In genomic region chr2:85906748-85907147, GRCh38 we compare ENCODE assay signal across 17 cellular contexts. TPM values are rescaled to one million over a fixed set of nuclear protein-coding genes. Genes with fewer than 3 reads are reported as not detected.
A peak's percentile ranks its signal among the peaks of the same experiment; 100 is the strongest.
DNase-seq lines count a peak whose midpoint lies in the region; ATAC-seq and TF ChIP-seq lines count a peak whose summit lies in the region.
"Had no signal": no experiment of that assay in that cellular context is flagged by ENCODE, and none has a peak within 500 bp of the region (broad histone marks: within the 10 kb centered on the region; RNA-seq: fewer than 3 reads in every experiment).

No MANE protein-coding gene starts in this region.

- no TSS peak for BruUV-seq in IMR-90 (replicated peaks; lab: Mats Ljungman, UMichigan)

- no peak overlapping the region for H3K18ac ChIP-seq in IMR-90 (ENCODE audit: low read depth, low read length)

- peaks cover 40% of the 10 kb centered on the region for H3K4me1 Mint-ChIP-seq in chondrocyte (ENCODE audit: low read depth)

- H3K36me3 ChIP-seq in IMR-90 (ENCODE audit: control insufficient read depth, insufficient read depth, low read length) (no peaks in the 10 kb centered on the region), sigmoid colon (no peaks in the 10 kb centered on the region)

- dilution Hi-C loops in IMR-90 (cut with HindIII; ENCODE audit: low sequenced_read_pairs, unreplicated experiment): no loop called here

- H2AK5ac ChIP-seq in IMR-90 (ENCODE audit: low read depth, low read length): 0 out of 2 replicates have a peak overlapping the region, but pooled peaks have one; percentile 31

- H3K4me3 ChIP-seq in IMR-90 (ENCODE audit: insufficient read depth, low read depth, low read length): no peak overlapping the region
- H3K4me3 ChIP-seq in sigmoid colon: no peak overlapping the region
- H3K4me3 ChIP-seq: GM23338 had no signal

- H4K20me1 ChIP-seq in IMR-90 (ENCODE audit: insufficient read depth, low read length): no peaks in the 10 kb centered on the region

- H2BK15ac ChIP-seq in IMR-90 (ENCODE audit: low read depth, low read length): no peak overlapping the region

- H3K14ac ChIP-seq in IMR-90 (replicated peaks; ENCODE audit: low read depth, low read length): no peak overlapping the region

- H4K91ac ChIP-seq in IMR-90 (ENCODE audit: insufficient read depth, low read depth, low read length): no peak overlapping the region

- no peak for TF ChIP-seq RAD21 in IMR-90 (IDR thresholded peaks at IDR 0.05; ENCODE audit: low read length)

- no peak overlapping the region for H2BK20ac ChIP-seq in IMR-90 (ENCODE audit: low read depth, low read length)

- no peak for TF ChIP-seq POLR2A in IMR-90 (IDR thresholded peaks at IDR 0.05; ENCODE audit: low read depth, low read length)
- no peak for TF ChIP-seq POLR2A in sigmoid colon (IDR thresholded peaks at IDR 0.05)

- DNase-seq in IMR-90: no peak
- no peak for DNase-seq in epithelial cell of prostate (ENCODE audit: low read depth, low spot score)
- DNase-seq in sigmoid colon: peak; percentile 40
- no peak for DNase-seq in NCI-H1105 treated with DMSO at 0.1 percent for 48 hours (lab: John Stamatoyannopoulos, UW)
- no peak for DNase-seq in GM10266 (ENCODE audit: extremely low spot score)
- no peak for DNase-seq in chondrocyte (ENCODE audit: low spot score)
- DNase-seq: CD8-positive, alpha-beta T cell; COR-L47; DMS153; DMS79 treated with DMSO at 0.1 percent for 48 hours; EL; H7 had no signal

- H3K4me2 ChIP-seq in IMR-90 (ENCODE audit: low read depth, low read length): no peak overlapping the region
- H3K4me2 ChIP-seq: GM23338 had no signal

- no peaks in the 10 kb centered on the region for H3K9me3 Mint-ChIP-seq in chondrocyte (ENCODE audit: low read depth)
- H3K9me3 Mint-ChIP-seq: CD8-positive, alpha-beta T cell; GM23338 had no signal

- TF ChIP-seq EP300 in sigmoid colon (IDR thresholded peaks at IDR 0.05): no peak

- no peak overlapping the region for H3K23ac ChIP-seq in IMR-90 (ENCODE audit: low read depth, low read length)

- peaks cover 5% of the 10 kb centered on the region for H3K27me3 ChIP-seq in IMR-90 (ENCODE audit: control insufficient read depth, insufficient read depth, low read length)
- no peaks in the 10 kb centered on the region for H3K27me3 ChIP-seq in sigmoid colon

- H4K5ac ChIP-seq in IMR-90 (ENCODE audit: low read depth, low read length): no peak overlapping the region

- in situ Hi-C loops in IMR-90 (cut with MboI; ENCODE audit: low sequenced_read_pairs): no loop called here

- H2BK120ac ChIP-seq in IMR-90 (ENCODE audit: low read depth, low read length): no peak overlapping the region

- WGBS in IMR-90 (ENCODE audit: extremely low coverage in 2 of 2, insufficient read length in 1 of 2), 2 experiments: no CpG with 5 or more reads among the region's 3 CpGs
- WGBS in sigmoid colon, 2 donors: 81 to 90% methylated on average over 3 of the region's 3 CpGs

- no peak overlapping the region for H4K8ac ChIP-seq in IMR-90 (ENCODE audit: low read depth in 2 of 2, low read length in 2 of 2)

- H3K56ac ChIP-seq in IMR-90 (ENCODE audit: extremely low read depth, insufficient read depth, low read length): no peak overlapping the region

- POLR2A ChIA-PET in IMR-90 (lab: Charles Lee; ENCODE audit: unreplicated experiment): no interaction called here

- H3K27ac ChIP-seq in IMR-90 (ENCODE audit: insufficient read depth, low read length) (no peak overlapping the region), VCaP (peak overlapping the region; percentile 41; the same call in 1 of the 2 replicates), epithelial cell of prostate (peak overlapping the region; percentile 79), sigmoid colon (no peak overlapping the region)
- H3K27ac ChIP-seq: C4-2B had no signal

- TF ChIP-seq CTCF in IMR-90 (conservative IDR thresholded peaks at IDR 0.05; ENCODE audit: low read depth, low read length) (no peak), VCaP (conservative IDR thresholded peaks at IDR 0.05) (no peak), sigmoid colon (IDR thresholded peaks at IDR 0.05) (no peak), GM10266 (IDR thresholded peaks at IDR 0.05; ENCODE audit: control insufficient read depth, insufficient read depth, low read depth, missing control alignments) (no peak), chondrocyte (IDR thresholded peaks at IDR 0.05) (no peak)

- H3K36me3 Mint-ChIP-seq in chondrocyte (ENCODE audit: low read depth): no peaks in the 10 kb centered on the region

- H2BK5ac ChIP-seq in IMR-90 (ENCODE audit: low read depth, low read length, poor library complexity, severe bottlenecking): no peak overlapping the region

- H3K4me1 ChIP-seq in IMR-90 (ENCODE audit: control insufficient read depth, insufficient read depth, low read length) (peaks cover 18% of the 10 kb centered on the region), sigmoid colon (peaks cover 0 to 13% (median 11%) of the 10 kb centered on the region in 4 donors)

- CTCF ChIA-PET in IMR-90 (lab: Yijun Ruan, JAX): no interaction called here

- H3K27me3 Mint-ChIP-seq in chondrocyte (ENCODE audit: low read depth): peaks cover 2% of the 10 kb centered on the region
- H3K27me3 Mint-ChIP-seq: B cell had no signal

- intact Hi-C loops in IMR-90 (cut with micrococcal nuclease) (no loop called here), sigmoid colon (cut with DNase I) (no loop called here)

- no peak overlapping the region for H3K9ac ChIP-seq in IMR-90 (ENCODE audit: low read depth, low read length)

- peaks cover 3% of the 10 kb centered on the region; the same call in 1 of the 2 replicates for H3K9me1 ChIP-seq in IMR-90 (ENCODE audit: insufficient read depth, low read length)

- H3K4ac ChIP-seq in IMR-90 (ENCODE audit: low read depth, low read length): no peak overlapping the region; the same call in 1 of the 2 replicates

- no peak overlapping the region for H2AFZ ChIP-seq in IMR-90 (replicated peaks; ENCODE audit: low read length, poor library complexity)
- H2AFZ ChIP-seq: GM23338 had no signal

- H3K79me1 ChIP-seq in IMR-90 (ENCODE audit: low read depth in 1 of 2, low read length in 2 of 2): no peaks in the 10 kb centered on the region

- ATAC-seq in IMR-90 (ENCODE audit: low read depth) (no peak), HG02610 (IDR thresholded peaks at IDR 0.05; ENCODE audit: unreplicated experiment) (no peak)
- ATAC-seq: CD8-positive, alpha-beta T cell; GM23338 had no signal

- no peak overlapping the region for H3K4me3 Mint-ChIP-seq in chondrocyte (ENCODE audit: unreplicated experiment)
- H3K4me3 Mint-ChIP-seq: B cell; CD8-positive, alpha-beta T cell; GM23338 had no signal

- no peak overlapping the region for H3K27ac Mint-ChIP-seq in chondrocyte (ENCODE audit: unreplicated experiment)
- H3K27ac Mint-ChIP-seq: B cell; CD8-positive, alpha-beta T cell had no signal

- H3K9me3 ChIP-seq in IMR-90 (ENCODE audit: control insufficient read depth, insufficient read depth, low read length) (no peaks in the 10 kb centered on the region), sigmoid colon (no peaks in the 10 kb centered on the region)

- no peak overlapping the region for H2AK9ac ChIP-seq in IMR-90 (replicated peaks; ENCODE audit: low read depth, low read length, poor library complexity)

TF ChIP-seq in IMR-90, 13 proteins besides CTCF, POLR2A, EP300 and RAD21:
- no peak for TF ChIP-seq MXI1 (IDR thresholded peaks at IDR 0.05; ENCODE audit: borderline replicate concordance, low read depth, low read length)

RNA-seq across cellular contexts. Expression of gene ST3GAL5, which starts 18.0 kb away (rescaled TPM):
- total RNA-seq in IMR-90 (2012; rRNA removed): 16.8 and 18.6 TPM in 2 replicates
- polyA plus RNA-seq in IMR-90 (2012; rRNA removed): 19.2 and 21.0 TPM in 2 replicates
- 7.8 and 18.4 TPM in 2 replicates for polyA plus RNA-seq in IMR-90 (2012; cell fraction: cytosol; rRNA removed)
- 8.6 and 21.3 TPM in 2 replicates for polyA plus RNA-seq in IMR-90 (2012; cell fraction: nucleus; rRNA removed; ENCODE audit: low replicate concordance)
- total RNA-seq in sigmoid colon: 10 to 100 TPM; 16.1 to 24.2 (median 17.9) TPM
- polyA plus RNA-seq in sigmoid colon: 1 to 10 TPM; 2.8 to 9.7 (median 8.4) TPM
- total RNA-seq in chondrocyte: 20.0 to 48.1 TPM (median 20.6 TPM) in 3 replicates

Comparison
In these comparisons a context has a peak if more than half of its experiments do, and no peak if none do; other contexts are left out.
1. H3K27ac ChIP-seq: peak in VCaP (single experiment) and epithelial cell of prostate (single experiment); none in IMR-90 (single experiment) and sigmoid colon (0 of 4).